8 cellular contexts compared by ENCODE assay signal in genomic region chr2:231677632-231678104, GRCh38. TPM values are rescaled to one million over a fixed set of nuclear protein-coding genes. Genes with fewer than 3 reads are reported as not detected.
DNase-seq lines count a peak whose midpoint lies in the region; ATAC-seq and TF ChIP-seq lines count a peak whose summit lies in the region.

No MANE protein-coding gene starts in this region.

- H3K4me3 Mint-ChIP-seq in activated naive CD4-positive, alpha-beta T cell treated with anti-CD3 and anti-CD28 coated beads, Interleukin-2, amount 50 U/mL, for 24 hours: no peak overlapping the region

- DNase-seq in NCI-H1105 (lab: John Stamatoyannopoulos, UW) (peak; percentile 53), SKM-1 treated with dmso at 0.1 percent for 144 hours (lab: John Stamatoyannopoulos, UW; ENCODE audit: unreplicated experiment) (peak; percentile 71), cardiac muscle cell (ENCODE audit: low read depth in 1 of 2, low spot score in 1 of 2) (peak; percentile 84 to 88), putamen (ENCODE audit: low spot score) (peak; percentile 83)

- no peaks in the 10 kb centered on the region for H3K9me3 Mint-ChIP-seq in activated naive CD4-positive, alpha-beta T cell treated with anti-CD3 and anti-CD28 coated beads, Interleukin-2, amount 50 U/mL, for 24 hours

- peaks cover 31% of the 10 kb centered on the region for H3K4me1 ChIP-seq in cardiac muscle cell (ENCODE audit: low read depth)

- peaks cover 9% of the 10 kb centered on the region for H3K4me1 Mint-ChIP-seq in activated naive CD4-positive, alpha-beta T cell treated with anti-CD3 and anti-CD28 coated beads, Interleukin-2, amount 50 U/mL, for 24 hours

- no peak overlapping the region for H3K27ac ChIP-seq in cardiac muscle cell

- H3K27ac Mint-ChIP-seq in activated naive CD4-positive, alpha-beta T cell treated with anti-CD3 and anti-CD28 coated beads, Interleukin-2, amount 50 U/mL, for 24 hours: peak overlapping the region; percentile 10

- H3K27me3 ChIP-seq in cardiac muscle cell: no peaks in the 10 kb centered on the region

- no peak overlapping the region for H3K4me3 ChIP-seq in cardiac muscle cell

- H3K9me3 ChIP-seq in cardiac muscle cell (ENCODE audit: low read depth): no peaks in the 10 kb centered on the region

- peak; percentile 95 for TF ChIP-seq CTCF in GM12872 (IDR thresholded peaks at IDR 0.05; ENCODE audit: insufficient read depth, low read depth, low read length)
- TF ChIP-seq CTCF in cardiac muscle cell (IDR thresholded peaks at IDR 0.05; ENCODE audit: low read depth, low read length): peak; percentile 90

- peaks cover 11% of the 10 kb centered on the region for H3K27me3 Mint-ChIP-seq in activated naive CD4-positive, alpha-beta T cell treated with anti-CD3 and anti-CD28 coated beads, Interleukin-2, amount 50 U/mL, for 24 hours

- H3K36me3 ChIP-seq in cardiac muscle cell: no peaks in the 10 kb centered on the region

- no peaks in the 10 kb centered on the region for H3K36me3 Mint-ChIP-seq in activated naive CD4-positive, alpha-beta T cell treated with anti-CD3 and anti-CD28 coated beads, Interleukin-2, amount 50 U/mL, for 24 hours

- no peak for ATAC-seq in GM19328 (IDR thresholded peaks at IDR 0.05; ENCODE audit: unreplicated experiment)
- no peak for ATAC-seq in GM19452 (IDR thresholded peaks at IDR 0.05; ENCODE audit: unreplicated experiment)

RNA-seq across cellular contexts. Expression of gene PTMA, which starts 30.7 kb away (rescaled TPM):
- 638 and 737 TPM in 2 replicates for total RNA-seq in cardiac muscle cell
- polyA plus RNA-seq in cardiac muscle cell: 750 and 774 TPM in 2 replicates
